In the genomic region with DNA sequence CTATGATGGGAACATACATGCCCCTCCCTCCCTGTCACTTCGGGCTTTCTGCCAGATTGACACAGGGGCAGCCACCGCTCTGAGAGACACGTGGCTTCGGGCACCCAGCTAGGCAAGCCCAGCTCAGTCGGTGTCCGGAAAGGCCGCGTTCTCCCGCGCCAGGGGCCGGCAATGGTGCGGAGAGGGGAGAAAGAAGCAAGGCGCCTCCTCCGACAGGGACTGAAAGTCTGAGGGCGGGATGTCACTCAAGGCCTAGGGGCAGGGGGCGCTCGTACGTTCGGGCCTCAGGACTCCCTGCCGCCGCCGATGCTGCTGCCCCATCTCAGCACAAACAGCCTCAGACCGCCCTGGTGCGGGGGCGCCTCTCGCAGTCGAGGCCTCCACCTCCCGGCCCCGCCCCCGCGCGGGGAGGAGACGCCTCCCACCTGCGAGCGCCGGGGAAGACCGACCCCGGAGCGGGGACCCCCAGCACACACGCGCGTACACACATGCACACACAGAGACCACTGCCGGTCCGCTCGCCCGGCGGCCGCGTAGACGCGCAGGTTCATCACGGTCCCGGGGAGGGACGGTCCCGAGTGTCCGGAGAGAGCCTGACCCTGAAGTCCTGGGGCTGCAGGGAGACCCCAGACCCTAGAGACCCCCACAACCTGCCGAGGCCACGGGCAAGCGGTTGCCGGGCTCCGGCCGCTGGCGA, we compare ENCODE assay signal across 8 cellular contexts. TPM values are rescaled to one million over a fixed set of nuclear protein-coding genes. Genes with fewer than 3 reads are reported as not detected.
DNase-seq lines count a peak whose midpoint lies in the region; ATAC-seq and TF ChIP-seq lines count a peak whose summit lies in the region.

No MANE protein-coding gene starts in this region.

- ATAC-seq in left lung (peak; percentile 7), GM18868 (IDR thresholded peaks at IDR 0.05; ENCODE audit: unreplicated experiment) (no peak)

- H3K27ac Mint-ChIP-seq in activated naive CD4-positive, alpha-beta T cell treated with anti-CD3 and anti-CD28 coated beads, Interleukin-2, amount 50 U/mL, for 24 hours = no peak overlapping the region

- H3K27ac ChIP-seq in left lung = no peak overlapping the region

- peak overlapping the region; percentile 44 for H3K4me3 Mint-ChIP-seq in activated naive CD4-positive, alpha-beta T cell treated with anti-CD3 and anti-CD28 coated beads, Interleukin-2, amount 50 U/mL, for 24 hours

- no peak overlapping the region for H3K4me3 ChIP-seq in left lung

- no peak for TF ChIP-seq CTCF in left lung (IDR thresholded peaks at IDR 0.05)

- H3K4me1 Mint-ChIP-seq in activated naive CD4-positive, alpha-beta T cell treated with anti-CD3 and anti-CD28 coated beads, Interleukin-2, amount 50 U/mL, for 24 hours = peaks cover 23% of the 10 kb centered on the region

- no peaks in the 10 kb centered on the region for H3K9me3 ChIP-seq in left lung

- peaks cover 12 to 24% of the 10 kb centered on the region in 2 donors for H3K4me1 ChIP-seq in left lung

- peaks cover 72 to 94% of the 10 kb centered on the region in 2 donors for H3K27me3 ChIP-seq in left lung

- no peaks in the 10 kb centered on the region for H3K9me3 Mint-ChIP-seq in activated naive CD4-positive, alpha-beta T cell treated with anti-CD3 and anti-CD28 coated beads, Interleukin-2, amount 50 U/mL, for 24 hours

- intact Hi-C loops in left lung (cut with DNase I) = no loop called here

- DNase-seq in DMS153 (lab: John Stamatoyannopoulos, UW) = peak; percentile 33
- DNase-seq in DMS153 treated with DMSO at 0.1 percent for 48 hours (lab: John Stamatoyannopoulos, UW; ENCODE audit: unreplicated experiment) = no peak
- peak; percentile 78 for DNase-seq in NCI-H748 treated with DMSO at 0.1 percent for 48 hours (lab: John Stamatoyannopoulos, UW)
- peak in 1 of 2 donors; percentile 74 for DNase-seq in left lung
- DNase-seq in stimulated activated CD8-positive, alpha-beta memory T cell treated with anti-CD3 and anti-CD28 coated beads, Interleukin-7, amount 100 ng/mL, for 1 hour (ENCODE audit: low read depth in 2 of 2) = peak; percentile 12 to 23
- no peak for DNase-seq in NCI-H187 (lab: John Stamatoyannopoulos, UW)

- H3K36me3 Mint-ChIP-seq in activated naive CD4-positive, alpha-beta T cell treated with anti-CD3 and anti-CD28 coated beads, Interleukin-2, amount 50 U/mL, for 24 hours = no peaks in the 10 kb centered on the region

- no peaks in the 10 kb centered on the region for H3K36me3 ChIP-seq in left lung

- H3K27me3 Mint-ChIP-seq in activated naive CD4-positive, alpha-beta T cell treated with anti-CD3 and anti-CD28 coated beads, Interleukin-2, amount 50 U/mL, for 24 hours = peaks cover 44% of the 10 kb centered on the region

RNA-seq across cellular contexts. Expression of gene GRM4, which starts 1.9 kb away (rescaled TPM):
- total RNA-seq in left lung = not detected

Comparison
In these comparisons a context has a peak if more than half of its experiments do, and no peak if none do; other contexts are left out.
1. DNase-seq: peak in DMS153 (single experiment), NCI-H748 treated with DMSO at 0.1 percent for 48 hours (single experiment) and stimulated activated CD8-positive, alpha-beta memory T cell treated with anti-CD3 and anti-CD28 coated beads, Interleukin-7, amount 100 ng/mL, for 1 hour (2 of 2); none in DMS153 treated with DMSO at 0.1 percent for 48 hours (single experiment) and NCI-H187 (0 of 2).